3 cellular contexts compared by ENCODE assay signal in genomic region chr19:29013325-29013724, GRCh38.
TF ChIP-seq lines count a peak whose summit lies in the region.

No MANE protein-coding gene starts in this region.

TF ChIP-seq in SK-N-SH treated with all-trans-retinoic acid at 6 μM for 48 hours, 23 proteins besides CTCF, POLR2A, EP300 and RAD21:
- TF ChIP-seq BACH2 (CRISPR knock-in tag; IDR thresholded peaks at IDR 0.05; ENCODE audit: borderline replicate concordance) (no peak), TOX (CRISPR knock-in tag; IDR thresholded peaks at IDR 0.05; ENCODE audit: borderline replicate concordance) (no peak), ZNF565 (CRISPR knock-in tag; conservative IDR thresholded peaks at IDR 0.05; ENCODE audit: low read depth) (no peak), PATZ1 (CRISPR knock-in tag; IDR thresholded peaks at IDR 0.05; ENCODE audit: borderline replicate concordance) (no peak), ZNF8 (CRISPR knock-in tag; IDR thresholded peaks at IDR 0.05) (no peak), ARNTL (CRISPR knock-in tag; IDR thresholded peaks at IDR 0.05; ENCODE audit: borderline replicate concordance, low read depth) (no peak), TCF4 (CRISPR knock-in tag; IDR thresholded peaks at IDR 0.05; ENCODE audit: borderline replicate concordance) (no peak), ZFP3 (CRISPR knock-in tag; IDR thresholded peaks at IDR 0.05) (no peak)

TF ChIP-seq in SK-N-SH, 30 proteins besides CTCF, POLR2A, EP300 and RAD21:
- no peak for TF ChIP-seq MAX (IDR thresholded peaks at IDR 0.05; ENCODE audit: low read depth)
- TF ChIP-seq MXI1 (IDR thresholded peaks at IDR 0.05; ENCODE audit: low read depth, low read length) = no peak
- no peak for TF ChIP-seq EZH2phosphoT487 (IDR thresholded peaks at IDR 0.05; ENCODE audit: borderline replicate concordance, low read depth)
- TF ChIP-seq GATA2 (CRISPR knock-in tag; IDR thresholded peaks at IDR 0.05) = no peak
- TF ChIP-seq IRF3 (IDR thresholded peaks at IDR 0.05; ENCODE audit: low read depth, low read length) = no peak
- TF ChIP-seq TAF1 (IDR thresholded peaks at IDR 0.05; ENCODE audit: borderline replicate concordance, low read depth, low read length) = no peak
- TF ChIP-seq SMC3 (IDR thresholded peaks at IDR 0.05; ENCODE audit: low read depth, low read length) = no peak
- TF ChIP-seq TCF12 (IDR thresholded peaks at IDR 0.05) = no peak
- no peak for TF ChIP-seq ELF1 (IDR thresholded peaks at IDR 0.05)
- no peak for TF ChIP-seq FOXJ3 (CRISPR knock-in tag; IDR thresholded peaks at IDR 0.05)
- TF ChIP-seq USF1 (IDR thresholded peaks at IDR 0.05; ENCODE audit: borderline replicate concordance, low read depth) = no peak

TF ChIP-seq in H1, 55 proteins besides CTCF, POLR2A, EP300 and RAD21:
- TF ChIP-seq E2F6 (IDR thresholded peaks at IDR 0.05) = no peak
- TF ChIP-seq CTBP2 (IDR thresholded peaks at IDR 0.05; ENCODE audit: borderline replicate concordance, insufficient read depth, insufficient read length, low read length) = no peak
- no peak for TF ChIP-seq BACH1 (IDR thresholded peaks at IDR 0.05; ENCODE audit: low read length)
- TF ChIP-seq HDAC6 (IDR thresholded peaks at IDR 0.05; ENCODE audit: low read depth, low read length) = no peak
- no peak for TF ChIP-seq EGR1 (IDR thresholded peaks at IDR 0.05; ENCODE audit: borderline replicate concordance, low read depth, low read length)
- no peak for TF ChIP-seq BRCA1 (IDR thresholded peaks at IDR 0.05; ENCODE audit: low read depth, low read length)
- TF ChIP-seq TEAD4 (IDR thresholded peaks at IDR 0.05; ENCODE audit: low read depth, low read length) = no peak
- TF ChIP-seq CREB1 (IDR thresholded peaks at IDR 0.05) = no peak
- no peak for TF ChIP-seq TAF1 (IDR thresholded peaks at IDR 0.05; ENCODE audit: low read depth, low read length)
- no peak for TF ChIP-seq CHD2 (IDR thresholded peaks at IDR 0.05; ENCODE audit: low read length)
- TF ChIP-seq POU5F1 (IDR thresholded peaks at IDR 0.05; ENCODE audit: low read depth, low read length) = no peak
- no peak for TF ChIP-seq CHD1 (IDR thresholded peaks at IDR 0.05; ENCODE audit: low read depth, low read length)
- TF ChIP-seq NANOG (IDR thresholded peaks at IDR 0.05; ENCODE audit: insufficient read depth, low read depth, low read length, poor library complexity, severe bottlenecking) = no peak
